8 cellular contexts compared by ENCODE assay signal in genomic region chr5:61624966-61625681, GRCh38.
DNase-seq lines count a peak whose midpoint lies in the region; FAIRE-seq and TF ChIP-seq lines count a peak whose summit lies in the region.
"Had no signal": no experiment of that assay in that cellular context is flagged by ENCODE, and none has a peak within 500 bp of the region (broad histone marks: within the 10 kb centered on the region; RNA-seq: fewer than 3 reads in every experiment).

No MANE protein-coding gene starts in this region.

- dilution Hi-C loops in keratinocyte (cut with MboI; ENCODE audit: extremely low pct_ligation_motif_present, low sequenced_read_pairs), result no loop called here

- H4K20me1 ChIP-seq in keratinocyte (ENCODE audit: control insufficient read depth, extremely low read depth, insufficient read depth, low read length), result no peaks in the 10 kb centered on the region

- no peaks in the 10 kb centered on the region for H3K9me3 ChIP-seq in ascending aorta
- no peaks in the 10 kb centered on the region for H3K9me3 ChIP-seq in keratinocyte (ENCODE audit: control insufficient read depth, low read depth, low read length)
- H3K9me3 ChIP-seq in spleen, result peaks cover 0 to 3% (median 0%) of the 10 kb centered on the region in 8 donors

- H3K27ac ChIP-seq in ascending aorta (peak overlapping the region; percentile 83 to 84), keratinocyte (ENCODE audit: control insufficient read depth, insufficient read depth, low read length) (no peak overlapping the region), spleen (peak overlapping the region; percentile 64 to 83 (median 76))

- no peak for TF ChIP-seq CTCF in HFFc6 (IDR thresholded peaks at IDR 0.05)
- no peak for TF ChIP-seq CTCF in ascending aorta (IDR thresholded peaks at IDR 0.05)
- TF ChIP-seq CTCF in keratinocyte (optimal IDR thresholded peaks at IDR 0.05 in 1 of 3, IDR thresholded peaks at IDR 0.05 in 1 of 3, conservative IDR thresholded peaks at IDR 0.05 in 1 of 3; ENCODE audit: extremely low read depth in 1 of 3, insufficient read depth in 2 of 3, low read length in 3 of 3), result no peak
- no peak for TF ChIP-seq CTCF in spleen (IDR thresholded peaks at IDR 0.05 in 8 of 11, conservative IDR thresholded peaks at IDR 0.05 in 3 of 11)

- H3K9me3 Mint-ChIP-seq in HFFc6, result no peaks in the 10 kb centered on the region

- intact Hi-C loops in ascending aorta (cut with DNase I), result no loop called here
- intact Hi-C loops in spleen (cut with DNase I; ENCODE audit: low total_unique reads), result no loop called here

- no peak for DNase-seq in HFFc6
- DNase-seq in ascending aorta (ENCODE audit: low spot score in 2 of 2), result no peak
- DNase-seq in keratinocyte (ENCODE audit: low read depth, low spot score), result no peak
- DNase-seq in spleen, result no peak
- no peak for DNase-seq in NCI-H2081 treated with DMSO at 0.1 percent for 48 hours (lab: John Stamatoyannopoulos, UW)
- DNase-seq in NCI-H510A (lab: John Stamatoyannopoulos, UW), result no peak
- no peak for DNase-seq in activated CD8-positive, alpha-beta memory T cell treated with anti-CD3 and anti-CD28 coated beads, Interleukin-2, amount 50 U/mL, for 4 hours
- DNase-seq: NCI-H1694 treated with DMSO at 0.1 percent for 48 hours had no signal

- H3K27ac Mint-ChIP-seq in HFFc6, result no peak overlapping the region

- no peak for FAIRE-seq in keratinocyte (lab: Jason Lieb, UNC)

- no peak for TF ChIP-seq POLR2A in spleen (IDR thresholded peaks at IDR 0.05)

- H3K4me3 ChIP-seq in ascending aorta (peak overlapping the region; percentile 64 to 86), keratinocyte (ENCODE audit: control insufficient read depth in 2 of 3, extremely low read depth in 1 of 3, insufficient read depth in 2 of 3, low read depth in 1 of 3, low read length in 3 of 3) (peak overlapping the region; percentile 29 to 63 (median 41)), spleen (peak overlapping the region; percentile 38 to 73 (median 48))

- H3K27me3 Mint-ChIP-seq in HFFc6 (ENCODE audit: insufficient read depth), result peaks cover 15% of the 10 kb centered on the region

- H3K27me3 ChIP-seq in ascending aorta, result no peaks in the 10 kb centered on the region
- H3K27me3 ChIP-seq in keratinocyte (ENCODE audit: control insufficient read depth, extremely low read depth, insufficient read depth, low read length), result peaks cover 6% of the 10 kb centered on the region
- peaks cover 0 to 24% (median 13%) of the 10 kb centered on the region in 7 donors for H3K27me3 ChIP-seq in spleen (replicated peaks in 1 of 7)

- peak overlapping the region; percentile 72 for H3K4me3 Mint-ChIP-seq in HFFc6

- H3K4me1 ChIP-seq in ascending aorta (peaks cover 10 to 12% of the 10 kb centered on the region in 2 donors), keratinocyte (ENCODE audit: control insufficient read depth, extremely low read depth, insufficient read depth, low read length) (no peaks in the 10 kb centered on the region), spleen (peaks cover 0 to 27% (median 23%) of the 10 kb centered on the region in 6 donors)

- peak overlapping the region; percentile 70 for H3K4me2 ChIP-seq in keratinocyte (ENCODE audit: control insufficient read depth, extremely low read depth, insufficient read depth, low read depth, low read length)

- H3K36me3 Mint-ChIP-seq in HFFc6 (ENCODE audit: low read depth), result no peaks in the 10 kb centered on the region

- H3K79me2 ChIP-seq in keratinocyte (ENCODE audit: control insufficient read depth, insufficient read depth, low read length), result no peaks in the 10 kb centered on the region

- no peaks in the 10 kb centered on the region for H3K9me1 ChIP-seq in keratinocyte (ENCODE audit: control insufficient read depth, extremely low read depth, insufficient read depth, low read length)

- H3K9ac ChIP-seq in keratinocyte (ENCODE audit: control insufficient read depth, extremely low read depth, insufficient read depth, low read length), result peak overlapping the region; percentile 67

- H3K36me3 ChIP-seq in ascending aorta (no peaks in the 10 kb centered on the region), keratinocyte (ENCODE audit: control insufficient read depth in 2 of 2, extremely low read depth in 1 of 2, insufficient read depth in 2 of 2, low read length in 2 of 2) (no peaks in the 10 kb centered on the region), spleen (no peaks in the 10 kb centered on the region)

- H3K4me1 Mint-ChIP-seq in HFFc6 (ENCODE audit: low read depth), result peaks cover 20% of the 10 kb centered on the region

- WGBS in spleen, 5 donors, result 41 to 50% (median 44%) methylated on average over 17 of the region's 17 CpGs

- H2AFZ ChIP-seq in keratinocyte (ENCODE audit: control insufficient read depth, low read length), result peak overlapping the region; percentile 83
